ENCODE assay signal across 9 cellular contexts in genomic region chr2:98634406-98635092, GRCh38. TPM values are rescaled to one million over a fixed set of nuclear protein-coding genes. Genes with fewer than 3 reads are reported as not detected.
A peak's percentile ranks its signal among the peaks of the same experiment; 100 is the strongest.
DNase-seq lines count a peak whose midpoint lies in the region; ATAC-seq, FAIRE-seq and TF ChIP-seq lines count a peak whose summit lies in the region.
"Had no signal": no experiment of that assay in that cellular context is flagged by ENCODE, and none has a peak within 500 bp of the region (broad histone marks: within the 10 kb centered on the region; RNA-seq: fewer than 3 reads in every experiment).

No MANE protein-coding gene starts in this region.

- H3K9me3 ChIP-seq in AG04450 (ENCODE audit: control insufficient read depth, insufficient read depth, low read length) (no peaks in the 10 kb centered on the region; the same call in 1 of the 2 replicates), keratinocyte (ENCODE audit: control insufficient read depth, low read depth, low read length) (no peaks in the 10 kb centered on the region), lower lobe of right lung (no peaks in the 10 kb centered on the region)

- H3K36me3 ChIP-seq in keratinocyte (ENCODE audit: control insufficient read depth in 2 of 2, extremely low read depth in 1 of 2, insufficient read depth in 2 of 2, low read length in 2 of 2) (no peaks in the 10 kb centered on the region), lower lobe of right lung (peaks cover 98% of the 10 kb centered on the region)

- H4K20me1 ChIP-seq in keratinocyte (ENCODE audit: control insufficient read depth, extremely low read depth, insufficient read depth, low read length) = no peaks in the 10 kb centered on the region

- intact Hi-C loops in lower lobe of right lung (cut with DNase I) = no loop called here

- H3K4me2 ChIP-seq in keratinocyte (ENCODE audit: control insufficient read depth, extremely low read depth, insufficient read depth, low read depth, low read length) = no peak overlapping the region

- peaks cover 14% of the 10 kb centered on the region for H3K27me3 ChIP-seq in AG04450 (ENCODE audit: control insufficient read depth, insufficient read depth, low read length)
- H3K27me3 ChIP-seq in keratinocyte (ENCODE audit: control insufficient read depth, extremely low read depth, insufficient read depth, low read length) = no peaks in the 10 kb centered on the region
- H3K27me3 ChIP-seq in lower lobe of right lung (ENCODE audit: low read depth) = no peaks in the 10 kb centered on the region

- no peak overlapping the region for H2AFZ ChIP-seq in keratinocyte (ENCODE audit: control insufficient read depth, low read length)

- no peak overlapping the region for H3K9ac ChIP-seq in keratinocyte (ENCODE audit: control insufficient read depth, extremely low read depth, insufficient read depth, low read length)

- no peak for DNase-seq in AG04450 (ENCODE audit: low read depth, low spot score)
- peak; percentile 88 for DNase-seq in Jurkat, Clone E6-1 (ENCODE audit: low read depth, low spot score)
- peak; percentile 25 for DNase-seq in activated T-cell treated with anti-CD3 and anti-CD28 coated beads for 4 hours
- DNase-seq in keratinocyte (ENCODE audit: low read depth, low spot score) = no peak
- no peak for DNase-seq in NCI-H2029 (lab: John Stamatoyannopoulos, UW)
- no peak for DNase-seq in middle frontal gyrus (ENCODE audit: extremely low spot score, low spot score)
- no peak for DNase-seq in NCI-H1105 treated with DMSO at 0.1 percent for 48 hours (lab: John Stamatoyannopoulos, UW)
- no peak for DNase-seq in lower lobe of right lung

- dilution Hi-C loops in keratinocyte (cut with MboI; ENCODE audit: extremely low pct_ligation_motif_present, low sequenced_read_pairs) = no loop called here

- CTCF ChIA-PET in AG04450 (lab: Charles Lee) = interaction anchor here (0.6 kb wide), 1 partner anchor 18 kb away, joined by 5 read pairs; no protein-coding TSS in a partner anchor

- POLR2A ChIA-PET in AG04450 (lab: Yijun Ruan, JAX) = no interaction called here

- peak; percentile 22; the same call in 1 of the 2 replicates for TF ChIP-seq CTCF in AG04450 (IDR thresholded peaks at IDR 0.05; ENCODE audit: low read depth, low read length)
- TF ChIP-seq CTCF in keratinocyte (optimal IDR thresholded peaks at IDR 0.05 in 1 of 3, IDR thresholded peaks at IDR 0.05 in 1 of 3, conservative IDR thresholded peaks at IDR 0.05 in 1 of 3; ENCODE audit: extremely low read depth in 1 of 3, insufficient read depth in 2 of 3, low read length in 3 of 3) = peak; percentile 53 to 67 (median 53)
- no peak for TF ChIP-seq CTCF in lower lobe of right lung (IDR thresholded peaks at IDR 0.05)

- no peak for FAIRE-seq in keratinocyte (lab: Jason Lieb, UNC)
- FAIRE-seq: colon had no signal

- no peaks in the 10 kb centered on the region for H3K9me1 ChIP-seq in keratinocyte (ENCODE audit: control insufficient read depth, extremely low read depth, insufficient read depth, low read length)

- H3K4me1 ChIP-seq in keratinocyte (ENCODE audit: control insufficient read depth, extremely low read depth, insufficient read depth, low read length) (no peaks in the 10 kb centered on the region), lower lobe of right lung (no peaks in the 10 kb centered on the region)

- H3K79me2 ChIP-seq in keratinocyte (ENCODE audit: control insufficient read depth, insufficient read depth, low read length) = no peaks in the 10 kb centered on the region

- no peak overlapping the region for H3K4me3 ChIP-seq in AG04450 (ENCODE audit: low read depth, low read length)
- peak overlapping the region; percentile 17; the same call in 1 of the 2 replicates for H3K4me3 ChIP-seq in Jurkat, Clone E6-1 (ENCODE audit: low read length)
- no peak overlapping the region for H3K4me3 ChIP-seq in keratinocyte (ENCODE audit: control insufficient read depth in 2 of 3, extremely low read depth in 1 of 3, insufficient read depth in 2 of 3, low read depth in 1 of 3, low read length in 3 of 3)
- H3K4me3 ChIP-seq in lower lobe of right lung = no peak overlapping the region

- no peak for ATAC-seq in lower lobe of right lung

- H3K27ac ChIP-seq in AG04450 (ENCODE audit: low read depth, low read length) (no peak overlapping the region), keratinocyte (ENCODE audit: control insufficient read depth, insufficient read depth, low read length) (no peak overlapping the region), lower lobe of right lung (no peak overlapping the region)

RNA-seq across cellular contexts. Expression of gene UNC50, which starts 26.2 kb away (rescaled TPM):
- 44.8 and 64.1 TPM in 2 replicates for polyA plus RNA-seq in AG04450 (2011; rRNA removed)
- polyA minus RNA-seq in AG04450 (2011; rRNA and poly(A)+ RNA removed) = 13.4 and 19.8 TPM in 2 replicates
- polyA plus RNA-seq in Jurkat, Clone E6-1 (2012; ENCODE audit: insufficient read depth, insufficient read length) = 44.8 TPM
- polyA plus RNA-seq in keratinocyte = 45.4 to 75.2 TPM (median 52.9 TPM) in 3 replicates
- 34.4 TPM for polyA plus RNA-seq in keratinocyte (2011; ENCODE audit: low read depth)
- polyA plus RNA-seq in keratinocyte (2011; cell fraction: cytosol; rRNA removed) = 29.0 and 61.9 TPM in 2 replicates
- 68.4 and 105 TPM in 2 replicates for polyA plus RNA-seq in keratinocyte (2011; cell fraction: nucleus; rRNA removed)
- polyA plus RNA-seq in keratinocyte (2012; ENCODE audit: low replicate concordance) = 34.9 and 49.3 TPM in 2 replicates
- 8.6 to 23.9 TPM (median 12.5 TPM) in 3 replicates for polyA minus RNA-seq in keratinocyte
- polyA minus RNA-seq in keratinocyte (2011; cell fraction: cytosol; rRNA and poly(A)+ RNA removed) = 15.9 TPM
- 16.6 and 25.1 TPM in 2 replicates for polyA minus RNA-seq in keratinocyte (2011; cell fraction: nucleus; rRNA and poly(A)+ RNA removed)
- 53.7 TPM for total RNA-seq in lower lobe of right lung

RNA-seq across cellular contexts. Expression of gene COA5, which starts 26.2 kb away (rescaled TPM):
- polyA plus RNA-seq in AG04450 (2011; rRNA removed) (20.5 and 27.4 TPM in 2 replicates), keratinocyte (12.1 to 25.1 TPM (median 19.9 TPM) in 3 replicates)
- 4.4 and 5.6 TPM in 2 replicates for polyA minus RNA-seq in AG04450 (2011; rRNA and poly(A)+ RNA removed)
- polyA plus RNA-seq in Jurkat, Clone E6-1 (2012; ENCODE audit: insufficient read depth, insufficient read length) = 41.6 TPM
- 21.9 TPM for polyA plus RNA-seq in keratinocyte (2011; ENCODE audit: low read depth)
- polyA plus RNA-seq in keratinocyte (2011; cell fraction: cytosol; rRNA removed) = 16.3 and 17.5 TPM in 2 replicates
- 17.4 and 28.7 TPM in 2 replicates for polyA plus RNA-seq in keratinocyte (2011; cell fraction: nucleus; rRNA removed)
- polyA plus RNA-seq in keratinocyte (2012; ENCODE audit: low replicate concordance) = 23.2 and 28.3 TPM in 2 replicates
- 0.30 to 3.2 TPM (median 2.2 TPM) in 3 replicates for polyA minus RNA-seq in keratinocyte
- 11.7 TPM for polyA minus RNA-seq in keratinocyte (2011; cell fraction: cytosol; rRNA and poly(A)+ RNA removed)
- polyA minus RNA-seq in keratinocyte (2011; cell fraction: nucleus; rRNA and poly(A)+ RNA removed) = 5.0 and 5.3 TPM in 2 replicates
- total RNA-seq in lower lobe of right lung = 31.2 TPM

Comparison
In these comparisons a context has a peak if more than half of its experiments do, and no peak if none do; other contexts are left out.
1. DNase-seq: peak in Jurkat, Clone E6-1 (single experiment) and activated T-cell treated with anti-CD3 and anti-CD28 coated beads for 4 hours (single experiment); none in AG04450 (single experiment), keratinocyte (single experiment), NCI-H2029 (single experiment), middle frontal gyrus (single experiment), NCI-H1105 treated with DMSO at 0.1 percent for 48 hours (single experiment) and lower lobe of right lung (single experiment).